Comparison of ENCODE assay signal across 1 cellular context in genomic region chr5:42583322-42583721, GRCh38.
TF ChIP-seq lines count a peak whose summit lies in the region.

No MANE protein-coding gene starts in this region.

TF ChIP-seq in K562, 482 proteins besides CTCF, POLR2A, EP300 and RAD21 (continued from another document and continues in another):
- TF ChIP-seq ATF3 (IDR thresholded peaks at IDR 0.05), result no peak; the same call in 1 of the 2 replicates
- no peak for TF ChIP-seq ATF3 (CRISPR knock-in tag; conservative IDR thresholded peaks at IDR 0.05)
- TF ChIP-seq SIX5 (IDR thresholded peaks at IDR 0.05; ENCODE audit: borderline replicate concordance in 1 of 2, insufficient read depth in 1 of 2, low read depth in 1 of 2, low read length in 2 of 2), result no peak
- no peak for TF ChIP-seq PTBP1 (IDR thresholded peaks at IDR 0.05; ENCODE audit: low read depth, low read length)
- no peak for TF ChIP-seq TAF9B (IDR thresholded peaks at IDR 0.05; ENCODE audit: partially characterized antibody)
- no peak for TF ChIP-seq ZNF263 (CRISPR knock-in tag; IDR thresholded peaks at IDR 0.05; ENCODE audit: borderline replicate concordance)
- TF ChIP-seq CBX2 (IDR thresholded peaks at IDR 0.05; ENCODE audit: insufficient read depth, low read length, poor library complexity, severe bottlenecking), result no peak
- no peak for TF ChIP-seq CHD2 (IDR thresholded peaks at IDR 0.05; ENCODE audit: low read depth, low read length)
- no peak for TF ChIP-seq GTF3C2 (IDR thresholded peaks at IDR 0.05; ENCODE audit: borderline replicate concordance, extremely low read depth, insufficient read length)
- TF ChIP-seq KDM5B (IDR thresholded peaks at IDR 0.05; ENCODE audit: insufficient replicate concordance, low read depth, low read length), result no peak
- TF ChIP-seq NFE2L1 (tag; IDR thresholded peaks at IDR 0.05; ENCODE audit: borderline replicate concordance, low read depth), result no peak
- TF ChIP-seq MAFK (IDR thresholded peaks at IDR 0.05; ENCODE audit: low read length), result peak; percentile 58
- no peak for TF ChIP-seq LARP7 (IDR thresholded peaks at IDR 0.05)
- TF ChIP-seq TAL1 (IDR thresholded peaks at IDR 0.05), result no peak
- TF ChIP-seq NFE2 (IDR thresholded peaks at IDR 0.05; ENCODE audit: low read depth), result no peak
- TF ChIP-seq CREB3 (tag; conservative IDR thresholded peaks at IDR 0.05; ENCODE audit: low read depth), result no peak
- TF ChIP-seq, protein P1, sequence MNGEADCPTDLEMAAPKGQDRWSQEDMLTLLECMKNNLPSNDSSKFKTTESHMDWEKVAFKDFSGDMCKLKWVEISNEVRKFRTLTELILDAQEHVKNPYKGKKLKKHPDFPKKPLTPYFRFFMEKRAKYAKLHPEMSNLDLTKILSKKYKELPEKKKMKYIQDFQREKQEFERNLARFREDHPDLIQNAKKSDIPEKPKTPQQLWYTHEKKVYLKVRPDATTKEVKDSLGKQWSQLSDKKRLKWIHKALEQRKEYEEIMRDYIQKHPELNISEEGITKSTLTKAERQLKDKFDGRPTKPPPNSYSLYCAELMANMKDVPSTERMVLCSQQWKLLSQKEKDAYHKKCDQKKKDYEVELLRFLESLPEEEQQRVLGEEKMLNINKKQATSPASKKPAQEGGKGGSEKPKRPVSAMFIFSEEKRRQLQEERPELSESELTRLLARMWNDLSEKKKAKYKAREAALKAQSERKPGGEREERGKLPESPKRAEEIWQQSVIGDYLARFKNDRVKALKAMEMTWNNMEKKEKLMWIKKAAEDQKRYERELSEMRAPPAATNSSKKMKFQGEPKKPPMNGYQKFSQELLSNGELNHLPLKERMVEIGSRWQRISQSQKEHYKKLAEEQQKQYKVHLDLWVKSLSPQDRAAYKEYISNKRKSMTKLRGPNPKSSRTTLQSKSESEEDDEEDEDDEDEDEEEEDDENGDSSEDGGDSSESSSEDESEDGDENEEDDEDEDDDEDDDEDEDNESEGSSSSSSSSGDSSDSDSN (IDR thresholded peaks at IDR 0.05; ENCODE audit: borderline replicate concordance in 1 of 2, low read depth in 2 of 2, low read length in 2 of 2), result no peak
- no peak for TF ChIP-seq ESRRB (CRISPR knock-in tag; IDR thresholded peaks at IDR 0.05; ENCODE audit: borderline replicate concordance)
- TF ChIP-seq BHLHE40 (IDR thresholded peaks at IDR 0.05; ENCODE audit: low read length), result peak; percentile 8; the same call in 1 of the 2 replicates
- TF ChIP-seq CCAR2 (IDR thresholded peaks at IDR 0.05; ENCODE audit: low read depth, low read length), result no peak
- no peak for TF ChIP-seq GABPB1 (CRISPR knock-in tag; IDR thresholded peaks at IDR 0.05)
- no peak for TF ChIP-seq HLTF (IDR thresholded peaks at IDR 0.05)
- TF ChIP-seq EP400 (IDR thresholded peaks at IDR 0.05), result no peak; the same call in 1 of the 2 replicates
- no peak for TF ChIP-seq FIP1L1 (IDR thresholded peaks at IDR 0.05; ENCODE audit: low read depth, low read length, poor library complexity, severe bottlenecking)
- TF ChIP-seq ZNF785 (CRISPR knock-in tag; IDR thresholded peaks at IDR 0.05), result no peak
- TF ChIP-seq EHMT2 (IDR thresholded peaks at IDR 0.05), result peak; percentile 81
- TF ChIP-seq ZBTB7A (IDR thresholded peaks at IDR 0.05; ENCODE audit: borderline replicate concordance, control insufficient read depth, low read depth, low read length), result no peak
- no peak for TF ChIP-seq SRSF1 (IDR thresholded peaks at IDR 0.05; ENCODE audit: low read depth, low read length)
- no peak for TF ChIP-seq ETV1 (tag; conservative IDR thresholded peaks at IDR 0.05; ENCODE audit: low read depth)
- TF ChIP-seq ZNF311 (CRISPR knock-in tag; IDR thresholded peaks at IDR 0.05), result no peak
- no peak for TF ChIP-seq PHF8 (IDR thresholded peaks at IDR 0.05; ENCODE audit: borderline replicate concordance, low read length)
- TF ChIP-seq NFIX (CRISPR knock-in tag; IDR thresholded peaks at IDR 0.05; ENCODE audit: low read depth), result no peak
- TF ChIP-seq NR4A1 (CRISPR knock-in tag; IDR thresholded peaks at IDR 0.05), result no peak
- TF ChIP-seq NR4A1 (tag; IDR thresholded peaks at IDR 0.05), result no peak
- no peak for TF ChIP-seq FUS (optimal IDR thresholded peaks at IDR 0.05; ENCODE audit: low read depth, low read length)
- TF ChIP-seq HDAC6 (IDR thresholded peaks at IDR 0.05; ENCODE audit: low read depth, low read length), result no peak
- peak; percentile 74; the same call in 1 of the 2 replicates for TF ChIP-seq XRCC5 (IDR thresholded peaks at IDR 0.05; ENCODE audit: low read depth, low read length)
- no peak for TF ChIP-seq SFPQ (IDR thresholded peaks at IDR 0.05; ENCODE audit: low read depth, low read length)
- no peak for TF ChIP-seq CAMTA2 (CRISPR knock-in tag; conservative IDR thresholded peaks at IDR 0.05)
- TF ChIP-seq, protein P2, sequence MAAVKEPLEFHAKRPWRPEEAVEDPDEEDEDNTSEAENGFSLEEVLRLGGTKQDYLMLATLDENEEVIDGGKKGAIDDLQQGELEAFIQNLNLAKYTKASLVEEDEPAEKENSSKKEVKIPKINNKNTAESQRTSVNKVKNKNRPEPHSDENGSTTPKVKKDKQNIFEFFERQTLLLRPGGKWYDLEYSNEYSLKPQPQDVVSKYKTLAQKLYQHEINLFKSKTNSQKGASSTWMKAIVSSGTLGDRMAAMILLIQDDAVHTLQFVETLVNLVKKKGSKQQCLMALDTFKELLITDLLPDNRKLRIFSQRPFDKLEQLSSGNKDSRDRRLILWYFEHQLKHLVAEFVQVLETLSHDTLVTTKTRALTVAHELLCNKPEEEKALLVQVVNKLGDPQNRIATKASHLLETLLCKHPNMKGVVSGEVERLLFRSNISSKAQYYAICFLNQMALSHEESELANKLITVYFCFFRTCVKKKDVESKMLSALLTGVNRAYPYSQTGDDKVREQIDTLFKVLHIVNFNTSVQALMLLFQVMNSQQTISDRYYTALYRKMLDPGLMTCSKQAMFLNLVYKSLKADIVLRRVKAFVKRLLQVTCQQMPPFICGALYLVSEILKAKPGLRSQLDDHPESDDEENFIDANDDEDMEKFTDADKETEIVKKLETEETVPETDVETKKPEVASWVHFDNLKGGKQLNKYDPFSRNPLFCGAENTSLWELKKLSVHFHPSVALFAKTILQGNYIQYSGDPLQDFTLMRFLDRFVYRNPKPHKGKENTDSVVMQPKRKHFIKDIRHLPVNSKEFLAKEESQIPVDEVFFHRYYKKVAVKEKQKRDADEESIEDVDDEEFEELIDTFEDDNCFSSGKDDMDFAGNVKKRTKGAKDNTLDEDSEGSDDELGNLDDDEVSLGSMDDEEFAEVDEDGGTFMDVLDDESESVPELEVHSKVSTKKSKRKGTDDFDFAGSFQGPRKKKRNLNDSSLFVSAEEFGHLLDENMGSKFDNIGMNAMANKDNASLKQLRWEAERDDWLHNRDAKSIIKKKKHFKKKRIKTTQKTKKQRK (IDR thresholded peaks at IDR 0.05; ENCODE audit: borderline replicate concordance, low read depth, low read length), result no peak
- TF ChIP-seq MEF2A (IDR thresholded peaks at IDR 0.05; ENCODE audit: control insufficient read depth, low read depth, low read length), result peak; percentile 18; the same call in 1 of the 2 replicates
- TF ChIP-seq ADNP (tag; IDR thresholded peaks at IDR 0.05), result no peak
- TF ChIP-seq HNRNPH1 (optimal IDR thresholded peaks at IDR 0.05; ENCODE audit: low read depth, low read length), result no peak
- no peak for TF ChIP-seq ZNF699 (CRISPR knock-in tag; IDR thresholded peaks at IDR 0.05; ENCODE audit: insufficient replicate concordance)
- TF ChIP-seq TOE1 (IDR thresholded peaks at IDR 0.05; ENCODE audit: borderline replicate concordance), result no peak
- TF ChIP-seq TOE1 (CRISPR knock-in tag; IDR thresholded peaks at IDR 0.05; ENCODE audit: borderline replicate concordance, low read depth), result no peak
- no peak for TF ChIP-seq LCOR (CRISPR knock-in tag; IDR thresholded peaks at IDR 0.05)
- TF ChIP-seq ZNF253 (CRISPR knock-in tag; conservative IDR thresholded peaks at IDR 0.05), result no peak
- TF ChIP-seq ZNF561 (CRISPR knock-in tag; conservative IDR thresholded peaks at IDR 0.05), result no peak
- no peak for TF ChIP-seq SRF (CRISPR knock-in tag; IDR thresholded peaks at IDR 0.05)
- TF ChIP-seq KDM2B (CRISPR knock-in tag; IDR thresholded peaks at IDR 0.05), result no peak
- TF ChIP-seq ARID1B (IDR thresholded peaks at IDR 0.05), result peak; percentile 39; the same call in 1 of the 2 replicates
- no peak for TF ChIP-seq ZNF644 (tag; IDR thresholded peaks at IDR 0.05; ENCODE audit: low read depth)
- no peak for TF ChIP-seq KLF1 (tag; IDR thresholded peaks at IDR 0.05)
- peak; percentile 57 for TF ChIP-seq SMARCA4 (IDR thresholded peaks at IDR 0.05)
- peak; percentile 99 for TF ChIP-seq CEBPB (tag; IDR thresholded peaks at IDR 0.05)
- TF ChIP-seq SREBF1 (IDR thresholded peaks at IDR 0.05; ENCODE audit: borderline replicate concordance, low read depth, low read length), result no peak
- TF ChIP-seq MECOM (CRISPR knock-in tag; IDR thresholded peaks at IDR 0.05), result no peak
- TF ChIP-seq, protein P3, sequence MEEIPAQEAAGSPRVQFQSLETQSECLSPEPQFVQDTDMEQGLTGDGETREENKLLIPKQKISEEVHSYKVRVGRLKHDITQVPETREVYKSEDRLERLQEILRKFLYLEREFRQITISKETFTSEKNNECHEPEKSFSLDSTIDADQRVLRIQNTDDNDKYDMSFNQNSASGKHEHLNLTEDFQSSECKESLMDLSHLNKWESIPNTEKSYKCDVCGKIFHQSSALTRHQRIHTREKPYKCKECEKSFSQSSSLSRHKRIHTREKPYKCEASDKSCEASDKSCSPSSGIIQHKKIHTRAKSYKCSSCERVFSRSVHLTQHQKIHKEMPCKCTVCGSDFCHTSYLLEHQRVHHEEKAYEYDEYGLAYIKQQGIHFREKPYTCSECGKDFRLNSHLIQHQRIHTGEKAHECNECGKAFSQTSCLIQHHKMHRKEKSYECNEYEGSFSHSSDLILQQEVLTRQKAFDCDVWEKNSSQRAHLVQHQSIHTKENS (CRISPR knock-in tag; IDR thresholded peaks at IDR 0.05), result no peak
- TF ChIP-seq TSC22D4 (tag; IDR thresholded peaks at IDR 0.05), result no peak
- TF ChIP-seq, protein P4, sequence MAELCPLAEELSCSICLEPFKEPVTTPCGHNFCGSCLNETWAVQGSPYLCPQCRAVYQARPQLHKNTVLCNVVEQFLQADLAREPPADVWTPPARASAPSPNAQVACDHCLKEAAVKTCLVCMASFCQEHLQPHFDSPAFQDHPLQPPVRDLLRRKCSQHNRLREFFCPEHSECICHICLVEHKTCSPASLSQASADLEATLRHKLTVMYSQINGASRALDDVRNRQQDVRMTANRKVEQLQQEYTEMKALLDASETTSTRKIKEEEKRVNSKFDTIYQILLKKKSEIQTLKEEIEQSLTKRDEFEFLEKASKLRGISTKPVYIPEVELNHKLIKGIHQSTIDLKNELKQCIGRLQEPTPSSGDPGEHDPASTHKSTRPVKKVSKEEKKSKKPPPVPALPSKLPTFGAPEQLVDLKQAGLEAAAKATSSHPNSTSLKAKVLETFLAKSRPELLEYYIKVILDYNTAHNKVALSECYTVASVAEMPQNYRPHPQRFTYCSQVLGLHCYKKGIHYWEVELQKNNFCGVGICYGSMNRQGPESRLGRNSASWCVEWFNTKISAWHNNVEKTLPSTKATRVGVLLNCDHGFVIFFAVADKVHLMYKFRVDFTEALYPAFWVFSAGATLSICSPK (IDR thresholded peaks at IDR 0.05; ENCODE audit: borderline replicate concordance), result no peak
- TF ChIP-seq SIN3A (IDR thresholded peaks at IDR 0.05; ENCODE audit: borderline replicate concordance in 2 of 2, control insufficient read depth in 1 of 2, low read depth in 2 of 2, low read length in 2 of 2), result no peak
- no peak for TF ChIP-seq STAT5B (CRISPR knock-in tag; IDR thresholded peaks at IDR 0.05)
